In the genomic region with DNA sequence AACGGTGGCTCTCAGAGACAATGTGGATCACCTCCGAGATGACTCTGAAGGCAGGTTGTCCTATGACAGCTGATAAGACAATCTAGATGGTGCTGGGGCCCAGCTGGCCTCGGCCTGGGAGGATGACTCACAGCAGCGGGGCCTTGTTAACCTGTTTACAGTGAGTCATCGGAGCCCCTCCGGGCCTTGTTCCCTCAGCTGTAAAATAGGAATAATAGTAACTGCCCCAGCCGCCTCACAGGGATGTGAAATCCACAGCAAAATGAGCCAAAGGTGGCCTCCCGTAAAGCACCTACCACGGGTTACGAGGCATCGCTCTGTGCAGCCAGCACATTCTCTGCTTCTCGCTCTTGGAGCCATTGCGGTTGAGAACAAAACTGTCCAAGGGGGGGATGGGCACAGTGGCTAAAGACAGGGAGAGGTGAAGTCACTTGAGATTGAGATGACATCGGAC, we compare ENCODE assay signal across 13 cellular contexts.
DNase-seq lines count a peak whose midpoint lies in the region; ATAC-seq and TF ChIP-seq lines count a peak whose summit lies in the region.
"Had no signal": no experiment of that assay in that cellular context is flagged by ENCODE, and none has a peak within 500 bp of the region (broad histone marks: within the 10 kb centered on the region; RNA-seq: fewer than 3 reads in every experiment).

No MANE protein-coding gene starts in this region.

- no peaks in the 10 kb centered on the region for H3K27me3 ChIP-seq in SJCRH30

- H3K36me3 ChIP-seq in SJCRH30: no peaks in the 10 kb centered on the region

- ATAC-seq in T-cell (replicated peaks in 1 of 4) (no peak), HG02870 (IDR thresholded peaks at IDR 0.05; ENCODE audit: unreplicated experiment) (no peak)
- ATAC-seq: activated T-cell treated with anti-CD3 and anti-CD28 coated beads, Interleukin-2, amount 50 U/mL, for 72 hours had no signal

- POLR2A ChIA-PET in T-cell (lab: Charles Lee): no interaction called here

- no peak overlapping the region for H3K27ac ChIP-seq in SJCRH30

- H3K9me3 Mint-ChIP-seq in glutamatergic neuron (ENCODE audit: unreplicated experiment): peaks cover 2% of the 10 kb centered on the region
- H3K9me3 Mint-ChIP-seq in T-cell: no peaks in the 10 kb centered on the region
- H3K9me3 Mint-ChIP-seq: activated T-cell treated with anti-CD3 and anti-CD28 coated beads, Interleukin-2, amount 50 U/mL, for 72 hours; IgD-negative memory B cell had no signal

- peaks cover 4% of the 10 kb centered on the region for H3K36me3 Mint-ChIP-seq in glutamatergic neuron (ENCODE audit: unreplicated experiment)
- H3K36me3 Mint-ChIP-seq in T-cell: no peaks in the 10 kb centered on the region

- CTCF ChIA-PET in T-cell (lab: Charles Lee): no interaction called here

- no peak for TF ChIP-seq CTCF in glutamatergic neuron (IDR thresholded peaks at IDR 0.05; ENCODE audit: partially characterized antibody, unreplicated experiment)

- no peaks in the 10 kb centered on the region for H3K9me3 ChIP-seq in SJCRH30 (replicated peaks)

- H3K4me3 Mint-ChIP-seq in glutamatergic neuron (ENCODE audit: unreplicated experiment) (no peak overlapping the region), T-cell (no peak overlapping the region)
- H3K4me3 Mint-ChIP-seq: activated T-cell treated with anti-CD3 and anti-CD28 coated beads, Interleukin-2, amount 50 U/mL, for 72 hours had no signal

- H3K4me1 Mint-ChIP-seq in glutamatergic neuron (ENCODE audit: low read depth, unreplicated experiment) (peaks cover 8% of the 10 kb centered on the region), T-cell (no peaks in the 10 kb centered on the region)

- no peaks in the 10 kb centered on the region for H3K4me1 ChIP-seq in SJCRH30

- no peak overlapping the region for H3K4me3 ChIP-seq in SJCRH30

- DNase-seq in 8988T (peak; percentile 31), HK-2 (ENCODE audit: unreplicated experiment) (peak; percentile 48), SJCRH30 (peak; percentile 47 to 54), glutamatergic neuron (peak; percentile 36), T-cell (no peak), AG20443 (ENCODE audit: low spot score) (no peak)
- DNase-seq in activated effector memory CD4-positive, alpha-beta T cell treated with anti-CD3 and anti-CD28 coated beads, Interleukin-2, amount 50 U/mL, for 16 hours: no peak
- DNase-seq: activated T-cell treated with anti-CD3 and anti-CD28 coated beads, Interleukin-2, amount 50 U/mL, for 72 hours; AML-193; NCI-H524 treated with DMSO at 0.1 percent for 48 hours; stimulated activated naive CD4-positive, alpha-beta T cell treated with Interleukin-2 at 50 U/mL for 16 hours had no signal

- H3K27ac Mint-ChIP-seq in glutamatergic neuron (ENCODE audit: unreplicated experiment) (peak overlapping the region; percentile 68), T-cell (no peak overlapping the region)
- H3K27ac Mint-ChIP-seq: activated T-cell treated with anti-CD3 and anti-CD28 coated beads, Interleukin-2, amount 50 U/mL, for 72 hours; IgD-negative memory B cell had no signal

- H3K27me3 Mint-ChIP-seq in glutamatergic neuron (ENCODE audit: unreplicated experiment): peaks cover 2% of the 10 kb centered on the region
- H3K27me3 Mint-ChIP-seq in T-cell: peaks cover 17 to 20% of the 10 kb centered on the region in 2 donors

Comparison
In these comparisons a context has a peak if more than half of its experiments do, and no peak if none do; other contexts are left out.
1. DNase-seq: peak in 8988T (single experiment), HK-2 (single experiment), SJCRH30 (2 of 2) and glutamatergic neuron (single experiment); none in T-cell (0 of 34), AG20443 (single experiment) and activated effector memory CD4-positive, alpha-beta T cell treated with anti-CD3 and anti-CD28 coated beads, Interleukin-2, amount 50 U/mL, for 16 hours (single experiment).